ENCODE assay signal across 8 cellular contexts in the genomic region with DNA sequence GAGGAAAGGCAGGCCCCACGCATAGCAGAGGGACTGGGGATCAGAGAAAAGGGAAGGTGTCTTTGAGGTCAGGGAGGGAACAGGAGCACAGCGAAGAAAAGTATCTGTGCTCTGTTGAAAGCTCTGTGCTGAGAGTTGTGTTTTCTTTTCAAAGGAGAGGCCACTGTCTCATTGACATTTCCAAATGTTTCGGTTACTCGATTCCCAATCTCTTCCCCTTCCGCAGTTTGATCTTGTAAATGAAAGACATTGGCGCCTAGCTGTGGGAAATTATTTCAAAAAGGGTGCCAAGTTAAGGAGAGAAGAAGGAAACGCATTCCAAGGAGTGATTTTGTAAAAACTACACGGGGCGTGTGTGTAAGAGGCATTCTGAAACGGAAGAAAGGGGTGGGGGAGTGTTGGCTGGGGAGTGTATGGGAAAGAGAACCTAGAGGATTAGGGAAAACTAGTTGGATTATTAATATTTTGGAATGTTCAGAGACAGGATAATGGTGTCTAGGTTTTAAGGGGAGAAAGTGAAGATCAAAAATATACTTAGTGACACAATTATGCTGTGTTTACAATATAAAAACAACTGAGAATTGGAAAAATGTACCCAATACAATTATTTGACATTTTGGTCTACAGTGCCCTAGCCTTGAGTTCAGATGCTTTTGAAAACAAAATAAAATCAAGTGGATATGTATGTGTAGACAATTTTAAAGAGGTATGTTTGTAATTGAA. TPM values are rescaled to one million over a fixed set of nuclear protein-coding genes. Genes with fewer than 3 reads are reported as not detected.
A peak's percentile ranks its signal among the peaks of the same experiment; 100 is the strongest.
DNase-seq lines count a peak whose midpoint lies in the region; ATAC-seq and TF ChIP-seq lines count a peak whose summit lies in the region.

No MANE protein-coding gene starts in this region.

- H3K4me1 ChIP-seq in PC-9 (replicated peaks; ENCODE audit: insufficient read depth) (peaks cover 22% of the 10 kb centered on the region), muscle layer of duodenum (ENCODE audit: control insufficient read depth in 1 of 2, insufficient read depth in 2 of 2, low read length in 2 of 2) (peaks cover 5 to 19% of the 10 kb centered on the region in 2 donors)
- H3K4me1 ChIP-seq in effector memory CD4-positive, alpha-beta T cell (ENCODE audit: control insufficient read depth, insufficient read depth, low read length, poor library complexity, severe bottlenecking) = peaks cover 22% of the 10 kb centered on the region

- DNase-seq in CD14-positive monocyte (ENCODE audit: low spot score) (no peak), PC-9 (peak in 1 of 2 experiments; percentile 48), NCI-H2196 treated with DMSO at 0.1 percent for 48 hours (lab: John Stamatoyannopoulos, UW; ENCODE audit: unreplicated experiment) (no peak), AG08395 (ENCODE audit: low spot score) (no peak)
- DNase-seq in effector memory CD4-positive, alpha-beta T cell = no peak

- peaks cover 27% of the 10 kb centered on the region for H4K20me1 ChIP-seq in PC-9 (ENCODE audit: insufficient read depth)

- peaks cover 55% of the 10 kb centered on the region for H3K79me2 ChIP-seq in PC-9 (ENCODE audit: low read depth)

- peak overlapping the region; percentile 85 for H2AFZ ChIP-seq in PC-9

- no peaks in the 10 kb centered on the region for H3K9me3 Mint-ChIP-seq in CD14-positive monocyte

- H3K36me3 ChIP-seq in PC-9 (ENCODE audit: low read depth) = 0 out of 2 replicates have a peak, but pooled peaks cover 6% of the 10 kb centered on the region
- H3K36me3 ChIP-seq in effector memory CD4-positive, alpha-beta T cell (ENCODE audit: control insufficient read depth, insufficient read depth, low read length) = peaks cover 3% of the 10 kb centered on the region
- peaks cover 0 to 4% of the 10 kb centered on the region in 2 donors for H3K36me3 ChIP-seq in muscle layer of duodenum (ENCODE audit: control insufficient read depth in 1 of 2, insufficient read depth in 2 of 2, low read length in 2 of 2)

- no TSS peak for BruUV-seq in PC-9 (replicated peaks; lab: Mats Ljungman, UMichigan)

- H3F3A ChIP-seq in PC-9 (ENCODE audit: insufficient read depth, low read depth) = peaks cover 14% of the 10 kb centered on the region

- H3K4me2 ChIP-seq in PC-9 = peak overlapping the region; percentile 84

- TF ChIP-seq CTCF in CD14-positive monocyte (IDR thresholded peaks at IDR 0.05) = no peak
- no peak for TF ChIP-seq CTCF in PC-9 (conservative IDR thresholded peaks at IDR 0.05)

- intact Hi-C loops in CD14-positive monocyte (cut with micrococcal nuclease) = loop anchor here in 1 of 2 donors (5.0 to 10.0 kb wide), 3 partner anchors 119 to 764 kb away; a partner anchor contains a TSS
- intact Hi-C loops in PC-9 (cut with micrococcal nuclease; ENCODE audit: unreplicated experiment) = loop anchor here (2.0 to 10.0 kb wide), 5 partner anchors 134 to 846 kb away; a partner anchor contains a TSS

- H3K4me3 ChIP-seq in PC-9 (peak overlapping the region; percentile 90), muscle layer of duodenum (ENCODE audit: low read depth in 1 of 2, low read length in 2 of 2) (peak overlapping the region; percentile 91 to 93)
- H3K4me3 ChIP-seq in effector memory CD4-positive, alpha-beta T cell (ENCODE audit: insufficient read depth, low read depth, low read length, poor library complexity, severe bottlenecking) = peak overlapping the region; percentile 78

- H3K27me3 ChIP-seq in PC-9 (ENCODE audit: insufficient read depth, low read depth) (no peaks in the 10 kb centered on the region), muscle layer of duodenum (ENCODE audit: low read depth, low read length) (no peaks in the 10 kb centered on the region)
- no peaks in the 10 kb centered on the region for H3K27me3 ChIP-seq in effector memory CD4-positive, alpha-beta T cell (replicated peaks; ENCODE audit: control insufficient read depth, insufficient read depth, low read length, poor library complexity, severe bottlenecking)

- H3K27ac Mint-ChIP-seq in CD14-positive monocyte = peak overlapping the region; percentile 77 to 94 (median 94)

- H3K27ac ChIP-seq in PC-9 = peak overlapping the region; percentile 57
- H3K27ac ChIP-seq in effector memory CD4-positive, alpha-beta T cell (ENCODE audit: insufficient read depth, low read length, poor library complexity, severe bottlenecking) = peak overlapping the region; percentile 76
- H3K27ac ChIP-seq in muscle layer of duodenum (ENCODE audit: low read length) = peak overlapping the region; percentile 81

- ATAC-seq in GM21717 (IDR thresholded peaks at IDR 0.05; ENCODE audit: unreplicated experiment) (peak; percentile 6), GM18858 (IDR thresholded peaks at IDR 0.05; ENCODE audit: unreplicated experiment) (no peak)

- no peaks in the 10 kb centered on the region for H3K9me2 ChIP-seq in PC-9 (ENCODE audit: insufficient read depth)

- H3K9me3 ChIP-seq in PC-9 (ENCODE audit: insufficient read depth, low read depth) (no peaks in the 10 kb centered on the region), muscle layer of duodenum (ENCODE audit: control insufficient read depth in 1 of 2, low read length in 2 of 2) (no peaks in the 10 kb centered on the region)
- no peaks in the 10 kb centered on the region for H3K9me3 ChIP-seq in effector memory CD4-positive, alpha-beta T cell (ENCODE audit: control insufficient read depth, low read length)

- POLR2A ChIA-PET in PC-9 (lab: Charles Lee; ENCODE audit: unreplicated experiment) = interaction anchor here (0.6 to 0.7 kb wide), 3 partner anchors 371 to 1939 kb away, joined by 3 to 7 read pairs (median 5); no protein-coding TSS in a partner anchor

- CTCF ChIA-PET in PC-9 (lab: Charles Lee) = interaction anchor here (0.6 to 1.7 kb wide), 4 partner anchors 9 to 782 kb away, joined by 4 to 29 read pairs (median 8); no protein-coding TSS in a partner anchor

- peak overlapping the region; percentile 89 to 93 for H3K4me3 Mint-ChIP-seq in CD14-positive monocyte

- H3K27me3 Mint-ChIP-seq in CD14-positive monocyte (ENCODE audit: low read depth in 3 of 3) = peaks cover 0 to 1% (median 0%) of the 10 kb centered on the region in 3 donors

- peaks cover 41% of the 10 kb centered on the region for H3K4me1 Mint-ChIP-seq in CD14-positive monocyte

- peaks cover 9 to 10% of the 10 kb centered on the region in 2 donors for H3K36me3 Mint-ChIP-seq in CD14-positive monocyte

RNA-seq across cellular contexts. Expression of a gene that starts 0.7 kb away (rescaled TPM):
- polyA plus RNA-seq in CD14-positive monocyte = 1 to 10 TPM; 1.1 to 2.9 TPM
- total RNA-seq in PC-9 (2021) = 46.4 and 47.0 TPM in 2 replicates

RNA-seq across cellular contexts. Expression of a gene that starts 19.9 kb away (rescaled TPM):
- polyA plus RNA-seq in CD14-positive monocyte = 1 to 10 TPM; 5.8 to 6.4 TPM
- 21.6 and 25.7 TPM in 2 replicates for total RNA-seq in PC-9 (2021)
